Comparison of ENCODE assay signal across 16 cellular contexts in genomic region chr21:44539991-44540666, GRCh38. TPM values are rescaled to one million over a fixed set of nuclear protein-coding genes. Genes with fewer than 3 reads are reported as not detected.
"Had no signal": no experiment of that assay in that cellular context is flagged by ENCODE, and none has a peak within 500 bp of the region (broad histone marks: within the 10 kb centered on the region; RNA-seq: fewer than 3 reads in every experiment).

KRTAP10-1 (minus strand) TSS chr21:44540195; CDS start chr21:44540150, 45 bp downstream.

- H3K9me3 ChIP-seq: adrenal gland had no signal

- H3K9ac ChIP-seq: parathyroid adenoma had no signal

- H3K4me3 ChIP-seq: adrenal gland, smooth muscle cell had no signal

- FAIRE-seq: TTC549 had no signal

- H3K79me2 ChIP-seq: parathyroid adenoma had no signal

- H3K27ac ChIP-seq: adrenal gland, parathyroid adenoma had no signal

- ATAC-seq: effector memory CD8-positive, alpha-beta T cell; left colon had no signal

- H3K4me2 ChIP-seq: smooth muscle cell had no signal

- H3K4me1 ChIP-seq: adrenal gland, parathyroid adenoma had no signal

- H3K27me3 ChIP-seq: adrenal gland had no signal

- DNase-seq: activated naive CD4-positive, alpha-beta T cell treated with anti-CD3 and anti-CD28 coated beads, Interleukin-2, amount 50 U/mL, for 16 hours; central memory CD4-positive, alpha-beta T cell; effector memory CD8-positive, alpha-beta T cell; glutamatergic neuron; immature natural killer cell; left colon; stimulated activated naive CD4-positive, alpha-beta T cell; T-helper 2 cell; trophoblast cell had no signal

- H3K36me3 ChIP-seq: adrenal gland had no signal

- H2AFZ ChIP-seq: parathyroid adenoma had no signal

RNA-seq across cellular contexts. Expression of gene KRTAP10-1, which starts in this region (rescaled TPM):
- total RNA-seq: adrenal gland, fibroblast of villous mesenchyme, left colon, mucosa of gallbladder, smooth muscle cell had no signal
- polyA plus RNA-seq: adrenal gland, esophagus, immature natural killer cell, smooth muscle cell had no signal
